ENCODE assay signal across 1 cellular context in genomic region chr6:135299256-135299655, GRCh38.
TF ChIP-seq lines count a peak whose summit lies in the region.

No MANE protein-coding gene starts in this region.

TF ChIP-seq in SK-N-SH, 30 proteins besides CTCF, POLR2A, EP300 and RAD21 (continued from another document):
- TF ChIP-seq IRF3 (IDR thresholded peaks at IDR 0.05; ENCODE audit: low read depth, low read length) (no peak), ELF1 (IDR thresholded peaks at IDR 0.05) (no peak), GABPA (IDR thresholded peaks at IDR 0.05; ENCODE audit: low read depth) (no peak), POLR2AphosphoS5 (IDR thresholded peaks at IDR 0.05; ENCODE audit: low read depth, low read length) (no peak), YY1 (IDR thresholded peaks at IDR 0.05; ENCODE audit: low read depth) (no peak), SMC3 (IDR thresholded peaks at IDR 0.05; ENCODE audit: low read depth, low read length) (no peak), GATA2 (CRISPR knock-in tag; IDR thresholded peaks at IDR 0.05) (no peak)
- TF ChIP-seq, protein P1, sequence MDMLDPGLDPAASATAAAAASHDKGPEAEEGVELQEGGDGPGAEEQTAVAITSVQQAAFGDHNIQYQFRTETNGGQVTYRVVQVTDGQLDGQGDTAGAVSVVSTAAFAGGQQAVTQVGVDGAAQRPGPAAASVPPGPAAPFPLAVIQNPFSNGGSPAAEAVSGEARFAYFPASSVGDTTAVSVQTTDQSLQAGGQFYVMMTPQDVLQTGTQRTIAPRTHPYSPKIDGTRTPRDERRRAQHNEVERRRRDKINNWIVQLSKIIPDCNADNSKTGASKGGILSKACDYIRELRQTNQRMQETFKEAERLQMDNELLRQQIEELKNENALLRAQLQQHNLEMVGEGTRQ (IDR thresholded peaks at IDR 0.05; ENCODE audit: borderline replicate concordance, low read depth, low read length) = no peak
- TF ChIP-seq, protein P2, sequence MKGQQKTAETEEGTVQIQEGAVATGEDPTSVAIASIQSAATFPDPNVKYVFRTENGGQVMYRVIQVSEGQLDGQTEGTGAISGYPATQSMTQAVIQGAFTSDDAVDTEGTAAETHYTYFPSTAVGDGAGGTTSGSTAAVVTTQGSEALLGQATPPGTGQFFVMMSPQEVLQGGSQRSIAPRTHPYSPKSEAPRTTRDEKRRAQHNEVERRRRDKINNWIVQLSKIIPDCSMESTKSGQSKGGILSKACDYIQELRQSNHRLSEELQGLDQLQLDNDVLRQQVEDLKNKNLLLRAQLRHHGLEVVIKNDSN (IDR thresholded peaks at IDR 0.05; ENCODE audit: borderline replicate concordance, low read depth) = no peak
